Comparison of ENCODE assay signal across 22 cellular contexts in the genomic region with DNA sequence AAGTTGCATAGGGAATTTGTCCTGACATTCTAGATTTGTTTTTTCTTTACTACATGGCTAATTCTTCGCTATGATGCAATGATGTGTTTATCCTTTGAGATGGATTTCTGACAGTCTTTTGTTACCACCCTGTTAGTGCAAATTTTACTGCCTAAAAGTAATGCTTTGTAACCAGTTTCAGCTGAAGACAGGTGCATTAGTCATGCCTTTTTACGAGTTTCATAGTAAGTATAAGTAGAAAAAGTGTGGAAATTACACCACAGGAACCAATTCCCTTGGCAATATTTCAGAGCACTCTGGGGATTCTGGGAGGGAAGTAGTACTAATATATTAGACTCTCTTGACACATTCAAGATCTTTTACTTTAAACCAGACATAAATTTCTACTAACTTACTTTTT.
A peak's percentile ranks its signal among the peaks of the same experiment; 100 is the strongest.
DNase-seq lines count a peak whose midpoint lies in the region; ATAC-seq and TF ChIP-seq lines count a peak whose summit lies in the region.
"Had no signal": no experiment of that assay in that cellular context is flagged by ENCODE, and none has a peak within 500 bp of the region (broad histone marks: within the 10 kb centered on the region; RNA-seq: fewer than 3 reads in every experiment).

No MANE protein-coding gene starts in this region.

- no peaks in the 10 kb centered on the region for H3K9me3 ChIP-seq in HEK293 (ENCODE audit: control insufficient read depth, insufficient read depth, low read depth, low read length)
- peaks cover 2% of the 10 kb centered on the region; the same call in 1 of the 2 replicates for H3K9me3 ChIP-seq in PC-9 (ENCODE audit: insufficient read depth, low read depth)
- H3K9me3 ChIP-seq in heart right ventricle: no peaks in the 10 kb centered on the region
- H3K9me3 ChIP-seq: HAP-1 had no signal

- H3K4me3 ChIP-seq in HEK293 (ENCODE audit: low read depth, low read length) (no peak overlapping the region), PC-9 (no peak overlapping the region), heart right ventricle (no peak overlapping the region)
- H3K4me3 ChIP-seq: GM23248, HAP-1, SK-N-MC had no signal

- H3K79me2 ChIP-seq in PC-9 (ENCODE audit: low read depth): no peaks in the 10 kb centered on the region

- H3K4me1 ChIP-seq in HEK293 (ENCODE audit: control insufficient read depth, insufficient read depth, low read length) (0 out of 2 replicates have a peak, but pooled peaks cover 2% of the 10 kb centered on the region), PC-9 (replicated peaks; ENCODE audit: insufficient read depth) (0 out of 2 replicates have a peak, but pooled peaks cover 4% of the 10 kb centered on the region), foreskin keratinocyte (no peaks in the 10 kb centered on the region), heart right ventricle (no peaks in the 10 kb centered on the region)
- H3K4me1 ChIP-seq: HAP-1 had no signal

- ATAC-seq in foreskin keratinocyte (peak; percentile 44), GM18520 (IDR thresholded peaks at IDR 0.05; ENCODE audit: unreplicated experiment) (no peak), heart right ventricle (no peak)
- ATAC-seq: Panc1 had no signal

- BruUV-seq in PC-9 (replicated peaks; lab: Mats Ljungman, UMichigan): no TSS peak

- H3K36me3 ChIP-seq in HEK293 (ENCODE audit: control insufficient read depth in 2 of 2, insufficient read depth in 1 of 2, low read length in 2 of 2) (no peaks in the 10 kb centered on the region), PC-9 (ENCODE audit: low read depth) (no peaks in the 10 kb centered on the region), heart right ventricle (peaks cover 0 to 4% (median 0%) of the 10 kb centered on the region in 9 donors)
- H3K36me3 ChIP-seq: HAP-1 had no signal

- DNase-seq in LHCN-M2 (ENCODE audit: low read depth): peak; percentile 11
- DNase-seq in PC-9: peak in 1 of 2 experiments; percentile 55
- peak; percentile 10 to 44 for DNase-seq in foreskin keratinocyte
- DNase-seq in activated T-cell treated with anti-CD3 and anti-CD28 coated beads, Interleukin-2, amount 50 U/mL, for 1 hour: no peak
- no peak for DNase-seq in AG20443 (ENCODE audit: low spot score)
- no peak for DNase-seq in heart right ventricle
- DNase-seq: Calu3, DMS79 treated with DMSO at 0.1 percent for 48 hours, GF-D8, GM23248, Karpas-422, NCI-H1092, NCI-H1417 treated with DMSO at 0.1 percent for 48 hours, NCI-H187 treated with DMSO at 0.1 percent for 48 hours, NCI-H2171 treated with DMSO at 0.1 percent for 48 hours, NCI-H524, SIG-M5 had no signal

- TF ChIP-seq CTCF in HEK293 (tag by site-specific recombination; IDR thresholded peaks at IDR 0.05) (no peak), PC-9 (conservative IDR thresholded peaks at IDR 0.05) (no peak), foreskin keratinocyte (conservative IDR thresholded peaks at IDR 0.05) (no peak), heart right ventricle (IDR thresholded peaks at IDR 0.05) (no peak)

- no peak overlapping the region for H2AFZ ChIP-seq in PC-9
- H2AFZ ChIP-seq: GM23248 had no signal

- WGBS in heart right ventricle, 2 donors: 79 to 83% methylated on average over 2 of the region's 2 CpGs

- no peaks in the 10 kb centered on the region for H3F3A ChIP-seq in PC-9 (ENCODE audit: insufficient read depth, low read depth)

- POLR2A ChIA-PET in HEK293 (lab: Yijun Ruan, JAX): no interaction called here
- POLR2A ChIA-PET in PC-9 (lab: Charles Lee; ENCODE audit: unreplicated experiment): no interaction called here

- intact Hi-C loops in PC-9 (cut with micrococcal nuclease; ENCODE audit: unreplicated experiment) (no loop called here), heart right ventricle (cut with DNase I) (no loop called here)

- H3K9me2 ChIP-seq in PC-9 (ENCODE audit: insufficient read depth): no peaks in the 10 kb centered on the region

- no peak overlapping the region for H3K4me2 ChIP-seq in PC-9

- H4K20me1 ChIP-seq in PC-9 (ENCODE audit: insufficient read depth): no peaks in the 10 kb centered on the region

- H3K27me3 ChIP-seq in PC-9 (ENCODE audit: insufficient read depth, low read depth) (no peaks in the 10 kb centered on the region), foreskin keratinocyte (no peaks in the 10 kb centered on the region), heart right ventricle (no peaks in the 10 kb centered on the region)

- CTCF ChIA-PET in HEK293 (lab: Yijun Ruan, JAX) (no interaction called here), PC-9 (lab: Charles Lee) (no interaction called here)

- H3K27ac ChIP-seq in HEK293 (ENCODE audit: extremely low read depth, low read depth, low read length): no peak overlapping the region
- 0 out of 2 replicates have a peak overlapping the region, but pooled peaks have one; percentile 9 for H3K27ac ChIP-seq in PC-9
- H3K27ac ChIP-seq in foreskin keratinocyte: no peak overlapping the region
- H3K27ac ChIP-seq in heart right ventricle: no peak overlapping the region
- H3K27ac ChIP-seq: GM23248, SK-N-MC had no signal

TF ChIP-seq in HEK293, 187 proteins besides CTCF, POLR2A, EP300 and RAD21 (continues in another document):
- TF ChIP-seq, protein P1, sequence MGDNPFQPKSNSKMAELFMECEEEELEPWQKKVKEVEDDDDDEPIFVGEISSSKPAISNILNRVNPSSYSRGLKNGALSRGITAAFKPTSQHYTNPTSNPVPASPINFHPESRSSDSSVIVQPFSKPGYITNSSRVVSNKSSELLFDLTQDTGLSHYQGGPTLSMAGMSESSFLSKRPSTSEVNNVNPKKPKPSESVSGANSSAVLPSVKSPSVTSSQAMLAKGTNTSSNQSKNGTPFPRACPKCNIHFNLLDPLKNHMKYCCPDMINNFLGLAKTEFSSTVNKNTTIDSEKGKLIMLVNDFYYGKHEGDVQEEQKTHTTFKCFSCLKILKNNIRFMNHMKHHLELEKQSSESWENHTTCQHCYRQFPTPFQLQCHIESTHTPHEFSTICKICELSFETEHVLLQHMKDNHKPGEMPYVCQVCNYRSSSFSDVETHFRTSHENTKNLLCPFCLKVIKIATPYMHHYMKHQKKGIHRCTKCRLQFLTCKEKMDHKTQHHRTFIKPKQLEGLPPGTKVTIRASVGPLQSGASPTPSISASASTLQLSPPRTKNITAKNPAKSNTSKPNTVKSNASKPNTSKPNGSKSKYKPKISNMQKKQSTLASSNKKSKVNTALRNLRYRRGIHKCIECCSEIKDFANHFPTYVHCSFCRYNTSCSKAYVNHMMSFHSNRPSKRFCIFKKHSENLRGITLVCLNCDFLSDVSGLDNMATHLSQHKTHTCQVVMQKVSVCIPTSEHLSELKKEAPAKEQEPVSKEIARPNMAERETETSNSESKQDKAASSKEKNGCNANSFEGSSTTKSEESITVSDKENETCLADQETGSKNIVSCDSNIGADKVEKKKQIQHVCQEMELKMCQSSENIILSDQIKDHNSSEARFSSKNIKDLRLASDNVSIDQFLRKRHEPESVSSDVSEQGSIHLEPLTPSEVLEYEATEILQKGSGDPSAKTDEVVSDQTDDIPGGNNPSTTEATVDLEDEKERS (tag by site-specific recombination; IDR thresholded peaks at IDR 0.05): no peak
- no peak for TF ChIP-seq ZNF548 (tag by site-specific recombination; IDR thresholded peaks at IDR 0.05)
- TF ChIP-seq, protein P2, sequence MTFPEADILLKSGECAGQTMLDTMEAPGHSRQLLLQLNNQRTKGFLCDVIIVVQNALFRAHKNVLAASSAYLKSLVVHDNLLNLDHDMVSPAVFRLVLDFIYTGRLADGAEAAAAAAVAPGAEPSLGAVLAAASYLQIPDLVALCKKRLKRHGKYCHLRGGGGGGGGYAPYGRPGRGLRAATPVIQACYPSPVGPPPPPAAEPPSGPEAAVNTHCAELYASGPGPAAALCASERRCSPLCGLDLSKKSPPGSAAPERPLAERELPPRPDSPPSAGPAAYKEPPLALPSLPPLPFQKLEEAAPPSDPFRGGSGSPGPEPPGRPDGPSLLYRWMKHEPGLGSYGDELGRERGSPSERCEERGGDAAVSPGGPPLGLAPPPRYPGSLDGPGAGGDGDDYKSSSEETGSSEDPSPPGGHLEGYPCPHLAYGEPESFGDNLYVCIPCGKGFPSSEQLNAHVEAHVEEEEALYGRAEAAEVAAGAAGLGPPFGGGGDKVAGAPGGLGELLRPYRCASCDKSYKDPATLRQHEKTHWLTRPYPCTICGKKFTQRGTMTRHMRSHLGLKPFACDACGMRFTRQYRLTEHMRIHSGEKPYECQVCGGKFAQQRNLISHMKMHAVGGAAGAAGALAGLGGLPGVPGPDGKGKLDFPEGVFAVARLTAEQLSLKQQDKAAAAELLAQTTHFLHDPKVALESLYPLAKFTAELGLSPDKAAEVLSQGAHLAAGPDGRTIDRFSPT (tag by site-specific recombination; IDR thresholded peaks at IDR 0.05): peak; percentile 98
- TF ChIP-seq ZNF266 (tag by site-specific recombination; IDR thresholded peaks at IDR 0.05; ENCODE audit: low read depth): no peak
- TF ChIP-seq ZNF211 (tag by site-specific recombination; IDR thresholded peaks at IDR 0.05; ENCODE audit: low read depth): no peak
- TF ChIP-seq MYNN (tag by site-specific recombination; IDR thresholded peaks at IDR 0.05; ENCODE audit: borderline replicate concordance): no peak
- peak; percentile 56 for TF ChIP-seq ZBTB8A (tag by site-specific recombination; IDR thresholded peaks at IDR 0.05)
- TF ChIP-seq ZNF585B (tag by site-specific recombination; IDR thresholded peaks at IDR 0.05): no peak
- no peak for TF ChIP-seq ZNF274 (IDR thresholded peaks at IDR 0.05; ENCODE audit: low read length)
- no peak for TF ChIP-seq ZNF274 (tag by site-specific recombination; IDR thresholded peaks at IDR 0.05; ENCODE audit: borderline replicate concordance)
- TF ChIP-seq, protein P3, sequence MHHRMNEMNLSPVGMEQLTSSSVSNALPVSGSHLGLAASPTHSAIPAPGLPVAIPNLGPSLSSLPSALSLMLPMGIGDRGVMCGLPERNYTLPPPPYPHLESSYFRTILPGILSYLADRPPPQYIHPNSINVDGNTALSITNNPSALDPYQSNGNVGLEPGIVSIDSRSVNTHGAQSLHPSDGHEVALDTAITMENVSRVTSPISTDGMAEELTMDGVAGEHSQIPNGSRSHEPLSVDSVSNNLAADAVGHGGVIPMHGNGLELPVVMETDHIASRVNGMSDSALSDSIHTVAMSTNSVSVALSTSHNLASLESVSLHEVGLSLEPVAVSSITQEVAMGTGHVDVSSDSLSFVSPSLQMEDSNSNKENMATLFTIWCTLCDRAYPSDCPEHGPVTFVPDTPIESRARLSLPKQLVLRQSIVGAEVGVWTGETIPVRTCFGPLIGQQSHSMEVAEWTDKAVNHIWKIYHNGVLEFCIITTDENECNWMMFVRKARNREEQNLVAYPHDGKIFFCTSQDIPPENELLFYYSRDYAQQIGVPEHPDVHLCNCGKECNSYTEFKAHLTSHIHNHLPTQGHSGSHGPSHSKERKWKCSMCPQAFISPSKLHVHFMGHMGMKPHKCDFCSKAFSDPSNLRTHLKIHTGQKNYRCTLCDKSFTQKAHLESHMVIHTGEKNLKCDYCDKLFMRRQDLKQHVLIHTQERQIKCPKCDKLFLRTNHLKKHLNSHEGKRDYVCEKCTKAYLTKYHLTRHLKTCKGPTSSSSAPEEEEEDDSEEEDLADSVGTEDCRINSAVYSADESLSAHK (tag by site-specific recombination; IDR thresholded peaks at IDR 0.05): peak; percentile 93
- TF ChIP-seq BCL11B (tag by site-specific recombination; IDR thresholded peaks at IDR 0.05; ENCODE audit: low read depth): peak; percentile 90
- TF ChIP-seq ZNF184 (tag by site-specific recombination; IDR thresholded peaks at IDR 0.05): peak; percentile 80

Comparison
In these comparisons a context has a peak if more than half of its experiments do, and no peak if none do; other contexts are left out.
1. DNase-seq: peak in LHCN-M2 (single experiment) and foreskin keratinocyte (2 of 2); none in activated T-cell treated with anti-CD3 and anti-CD28 coated beads, Interleukin-2, amount 50 U/mL, for 1 hour (single experiment), AG20443 (single experiment) and heart right ventricle (0 of 2).